ENCODE assay signal across 10 cellular contexts in the genomic region with DNA sequence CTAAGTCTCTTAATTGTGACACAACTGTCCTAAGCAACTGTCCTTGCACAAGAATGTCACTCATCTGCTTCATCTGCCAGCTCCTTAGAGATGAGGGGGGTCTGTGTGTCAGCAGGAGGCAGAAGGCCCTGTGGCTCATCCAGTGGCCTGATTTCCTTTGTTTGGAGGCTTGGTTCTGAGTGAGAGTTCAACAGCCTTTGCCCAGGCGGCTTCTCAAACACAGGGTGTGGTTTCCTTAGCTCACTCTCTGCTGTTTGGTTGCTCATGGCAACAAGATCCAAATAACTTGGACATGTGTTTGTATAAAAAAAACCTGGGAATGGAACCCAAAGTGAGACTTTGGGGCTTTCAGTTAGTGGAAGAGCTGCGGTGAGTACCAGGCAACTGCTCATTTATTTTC. TPM values are rescaled to one million over a fixed set of nuclear protein-coding genes. Genes with fewer than 3 reads are reported as not detected.
DNase-seq lines count a peak whose midpoint lies in the region; ATAC-seq, FAIRE-seq and TF ChIP-seq lines count a peak whose summit lies in the region.
"Had no signal": no experiment of that assay in that cellular context is flagged by ENCODE, and none has a peak within 500 bp of the region (broad histone marks: within the 10 kb centered on the region; RNA-seq: fewer than 3 reads in every experiment).

No MANE protein-coding gene starts in this region.

- H3K9me3 Mint-ChIP-seq in activated CD8-positive, alpha-beta T cell treated with anti-CD3 and anti-CD28 coated beads, Interleukin-2, amount 10 ng/mL, durations not matched to agents 7 days and 5 days (ENCODE audit: insufficient read depth): no peaks in the 10 kb centered on the region
- H3K9me3 Mint-ChIP-seq in activated CD8-positive, alpha-beta T cell treated with anti-CD3 and anti-CD28 coated beads for 36 hours: no peaks in the 10 kb centered on the region
- H3K9me3 Mint-ChIP-seq in type B pancreatic cell: peaks cover 4% of the 10 kb centered on the region

- H3K36me3 Mint-ChIP-seq in activated CD8-positive, alpha-beta T cell treated with anti-CD3 and anti-CD28 coated beads, Interleukin-2, amount 10 ng/mL, durations not matched to agents 7 days and 5 days (ENCODE audit: low read depth): no peaks in the 10 kb centered on the region
- peaks cover 3% of the 10 kb centered on the region for H3K36me3 Mint-ChIP-seq in activated CD8-positive, alpha-beta T cell treated with anti-CD3 and anti-CD28 coated beads for 36 hours (ENCODE audit: low read depth)
- H3K36me3 Mint-ChIP-seq in type B pancreatic cell: no peaks in the 10 kb centered on the region

- H3K4me1 Mint-ChIP-seq in activated CD8-positive, alpha-beta T cell treated with anti-CD3 and anti-CD28 coated beads, Interleukin-2, amount 10 ng/mL, durations not matched to agents 7 days and 5 days (ENCODE audit: low read depth): peaks cover 27% of the 10 kb centered on the region
- peaks cover 23% of the 10 kb centered on the region for H3K4me1 Mint-ChIP-seq in activated CD8-positive, alpha-beta T cell treated with anti-CD3 and anti-CD28 coated beads for 36 hours (ENCODE audit: low read depth)
- peaks cover 10% of the 10 kb centered on the region for H3K4me1 Mint-ChIP-seq in type B pancreatic cell (ENCODE audit: unreplicated experiment)

- TF ChIP-seq CTCF in activated CD8-positive, alpha-beta T cell treated with anti-CD3 and anti-CD28 coated beads for 36 hours (IDR thresholded peaks at IDR 0.05): no peak
- TF ChIP-seq CTCF in brain microvascular endothelial cell (IDR thresholded peaks at IDR 0.05; ENCODE audit: low read depth, low read length, missing control alignments): no peak
- TF ChIP-seq CTCF in keratinocyte (optimal IDR thresholded peaks at IDR 0.05 in 1 of 3, IDR thresholded peaks at IDR 0.05 in 1 of 3, conservative IDR thresholded peaks at IDR 0.05 in 1 of 3; ENCODE audit: extremely low read depth in 1 of 3, insufficient read depth in 2 of 3, low read length in 3 of 3): no peak
- TF ChIP-seq CTCF in tibial artery (IDR thresholded peaks at IDR 0.05): no peak
- TF ChIP-seq CTCF in type B pancreatic cell (conservative IDR thresholded peaks at IDR 0.05): no peak

- H3K4me3 ChIP-seq in brain microvascular endothelial cell (ENCODE audit: low read depth, low read length) (no peak overlapping the region), keratinocyte (ENCODE audit: control insufficient read depth in 2 of 3, extremely low read depth in 1 of 3, insufficient read depth in 2 of 3, low read depth in 1 of 3, low read length in 3 of 3) (no peak overlapping the region), tibial artery (peak overlapping the region; percentile 28 to 29)

- in situ Hi-C loops in brain microvascular endothelial cell (cut with HindIII; ENCODE audit: low pct_ligation_motif_present, low sequenced_read_pairs): no loop called here

- peak overlapping the region; percentile 72 for H3K27ac Mint-ChIP-seq in activated CD8-positive, alpha-beta T cell treated with anti-CD3 and anti-CD28 coated beads, Interleukin-2, amount 10 ng/mL, durations not matched to agents 7 days and 5 days
- no peak overlapping the region for H3K27ac Mint-ChIP-seq in activated CD8-positive, alpha-beta T cell treated with anti-CD3 and anti-CD28 coated beads for 36 hours
- H3K27ac Mint-ChIP-seq in type B pancreatic cell: no peak overlapping the region

- intact Hi-C loops in activated CD8-positive, alpha-beta T cell treated with anti-CD3 and anti-CD28 coated beads for 36 hours (cut with micrococcal nuclease): no loop called here
- intact Hi-C loops in tibial artery (cut with DNase I; ENCODE audit: low total_unique reads): no loop called here

- peak; percentile 71 for ATAC-seq in activated CD8-positive, alpha-beta T cell treated with anti-CD3 and anti-CD28 coated beads, Interleukin-2, amount 10 ng/mL, durations not matched to agents 7 days and 5 days
- ATAC-seq in activated CD8-positive, alpha-beta T cell treated with anti-CD3 and anti-CD28 coated beads for 36 hours: no peak
- ATAC-seq in GM19395 (IDR thresholded peaks at IDR 0.05; ENCODE audit: unreplicated experiment): no peak

- H3K27me3 Mint-ChIP-seq in activated CD8-positive, alpha-beta T cell treated with anti-CD3 and anti-CD28 coated beads, Interleukin-2, amount 10 ng/mL, durations not matched to agents 7 days and 5 days (ENCODE audit: low read depth): no peaks in the 10 kb centered on the region
- H3K27me3 Mint-ChIP-seq in activated CD8-positive, alpha-beta T cell treated with anti-CD3 and anti-CD28 coated beads for 36 hours: no peaks in the 10 kb centered on the region
- H3K27me3 Mint-ChIP-seq in type B pancreatic cell: no peaks in the 10 kb centered on the region

- H3K4me3 Mint-ChIP-seq in activated CD8-positive, alpha-beta T cell treated with anti-CD3 and anti-CD28 coated beads, Interleukin-2, amount 10 ng/mL, durations not matched to agents 7 days and 5 days: no peak overlapping the region
- H3K4me3 Mint-ChIP-seq in activated CD8-positive, alpha-beta T cell treated with anti-CD3 and anti-CD28 coated beads for 36 hours: no peak overlapping the region
- no peak overlapping the region for H3K4me3 Mint-ChIP-seq in type B pancreatic cell

- peak; percentile 39 for FAIRE-seq in keratinocyte (lab: Jason Lieb, UNC)

- CTCF ChIA-PET in activated CD8-positive, alpha-beta T cell treated with anti-CD3 and anti-CD28 coated beads, Interleukin-2, amount 10 ng/mL, durations not matched to agents 7 days and 5 days (lab: Charles Lee): interaction anchor here (1.1 to 8.8 kb wide), 3 partner anchors 37 to 176 kb away, joined by 3 to 46 read pairs (median 4); no protein-coding TSS in a partner anchor
- CTCF ChIA-PET in activated CD8-positive, alpha-beta T cell treated with anti-CD3 and anti-CD28 coated beads for 36 hours (lab: Charles Lee): interaction anchor here (3.0 kb wide), 1 partner anchor 176 kb away, joined by 12 read pairs; no protein-coding TSS in a partner anchor

- H3K79me2 ChIP-seq in keratinocyte (ENCODE audit: control insufficient read depth, insufficient read depth, low read length): peaks cover 3% of the 10 kb centered on the region

- POLR2A ChIA-PET in activated CD8-positive, alpha-beta T cell treated with anti-CD3 and anti-CD28 coated beads, Interleukin-2, amount 10 ng/mL, durations not matched to agents 7 days and 5 days (lab: Charles Lee): no interaction called here
- POLR2A ChIA-PET in activated CD8-positive, alpha-beta T cell treated with anti-CD3 and anti-CD28 coated beads for 36 hours (lab: Charles Lee): no interaction called here

- H3K9me3 ChIP-seq in keratinocyte (ENCODE audit: control insufficient read depth, low read depth, low read length) (no peaks in the 10 kb centered on the region), tibial artery (no peaks in the 10 kb centered on the region)

- H3K27me3 ChIP-seq in brain microvascular endothelial cell (replicated peaks) (no peaks in the 10 kb centered on the region), keratinocyte (ENCODE audit: control insufficient read depth, extremely low read depth, insufficient read depth, low read length) (no peaks in the 10 kb centered on the region), tibial artery (no peaks in the 10 kb centered on the region)

- H3K4me1 ChIP-seq in keratinocyte (ENCODE audit: control insufficient read depth, extremely low read depth, insufficient read depth, low read length): peaks cover 4% of the 10 kb centered on the region
- peaks cover 0 to 94% (median 42%) of the 10 kb centered on the region in 4 donors for H3K4me1 ChIP-seq in tibial artery

- H4K20me1 ChIP-seq in keratinocyte (ENCODE audit: control insufficient read depth, extremely low read depth, insufficient read depth, low read length): no peaks in the 10 kb centered on the region

- no peak overlapping the region for H3K4me2 ChIP-seq in keratinocyte (ENCODE audit: control insufficient read depth, extremely low read depth, insufficient read depth, low read depth, low read length)

- dilution Hi-C loops in keratinocyte (cut with MboI; ENCODE audit: extremely low pct_ligation_motif_present, low sequenced_read_pairs): no loop called here

- H3K9ac ChIP-seq in keratinocyte (ENCODE audit: control insufficient read depth, extremely low read depth, insufficient read depth, low read length): no peak overlapping the region

- H2AFZ ChIP-seq in keratinocyte (ENCODE audit: control insufficient read depth, low read length): no peak overlapping the region

- H3K36me3 ChIP-seq in brain microvascular endothelial cell (replicated peaks) (no peaks in the 10 kb centered on the region), keratinocyte (ENCODE audit: control insufficient read depth in 2 of 2, extremely low read depth in 1 of 2, insufficient read depth in 2 of 2, low read length in 2 of 2) (peaks cover 0 to 3% of the 10 kb centered on the region in 2 experiments), tibial artery (peaks cover 21 to 23% (median 22%) of the 10 kb centered on the region in 3 donors)

- H3K9me1 ChIP-seq in keratinocyte (ENCODE audit: control insufficient read depth, extremely low read depth, insufficient read depth, low read length): no peaks in the 10 kb centered on the region

- DNase-seq in activated CD8-positive, alpha-beta T cell treated with anti-CD3 and anti-CD28 coated beads, Interleukin-2, amount 10 ng/mL, durations not matched to agents 7 days and 5 days: peak; percentile 33
- DNase-seq in activated CD8-positive, alpha-beta T cell treated with anti-CD3 and anti-CD28 coated beads for 36 hours: no peak
- peak; percentile 59 for DNase-seq in brain microvascular endothelial cell
- DNase-seq in keratinocyte (ENCODE audit: low read depth, low spot score): no peak
- DNase-seq in tibial artery: peak in 1 of 2 donors; percentile 67
- no peak for DNase-seq in type B pancreatic cell (ENCODE audit: extremely low spot score, unreplicated experiment)
- DNase-seq in NCI-H2107 (lab: John Stamatoyannopoulos, UW): no peak
- DNase-seq: stimulated activated CD4-positive, alpha-beta T cell treated with anti-CD3 and anti-CD28 coated beads, Interleukin-2, amount 100 ng/mL, for 24 hours had no signal

- H3K27ac ChIP-seq in brain microvascular endothelial cell (no peak overlapping the region), keratinocyte (ENCODE audit: control insufficient read depth, insufficient read depth, low read length) (no peak overlapping the region), tibial artery (peak overlapping the region; percentile 78 to 81)
- H3K27ac ChIP-seq: VCaP had no signal

RNA-seq across cellular contexts. Expression of a gene that starts 46.6 kb away (rescaled TPM):
- 10 to 100 TPM; 12.2 to 13.3 TPM for total RNA-seq in activated CD8-positive, alpha-beta T cell treated with anti-CD3 and anti-CD28 coated beads, Interleukin-2, amount 10 ng/mL, durations not matched to agents 7 days and 5 days
- total RNA-seq in activated CD8-positive, alpha-beta T cell treated with anti-CD3 and anti-CD28 coated beads for 36 hours: 10 to 100 TPM; 13.4 to 14.2 TPM
- polyA plus RNA-seq in keratinocyte: 9.7 to 13.6 TPM (median 12.5 TPM) in 3 replicates
- polyA plus RNA-seq in keratinocyte (2011; ENCODE audit: low read depth): 56.2 TPM
- 8.8 and 12.8 TPM in 2 replicates for polyA plus RNA-seq in keratinocyte (2011; cell fraction: cytosol; rRNA removed)
- polyA plus RNA-seq in keratinocyte (2011; cell fraction: nucleus; rRNA removed): 15.7 and 18.2 TPM in 2 replicates
- 6.7 and 16.9 TPM in 2 replicates for polyA plus RNA-seq in keratinocyte (2012; ENCODE audit: low replicate concordance)
- 7.0 to 14.6 TPM (median 10.3 TPM) in 3 replicates for polyA minus RNA-seq in keratinocyte
- 13.6 TPM for polyA minus RNA-seq in keratinocyte (2011; cell fraction: cytosol; rRNA and poly(A)+ RNA removed)
- 6.8 and 13.3 TPM in 2 replicates for polyA minus RNA-seq in keratinocyte (2011; cell fraction: nucleus; rRNA and poly(A)+ RNA removed)
- total RNA-seq in type B pancreatic cell (ENCODE audit: low replicate concordance): 7.3 and 10.3 TPM in 2 replicates

RNA-seq across cellular contexts. Expression of a gene that starts 57.2 kb away (rescaled TPM):
- total RNA-seq in activated CD8-positive, alpha-beta T cell treated with anti-CD3 and anti-CD28 coated beads, Interleukin-2, amount 10 ng/mL, durations not matched to agents 7 days and 5 days: 10 to 100 TPM; 12.6 to 14.4 TPM
- 10 to 100 TPM; 17.9 to 18.4 TPM for total RNA-seq in activated CD8-positive, alpha-beta T cell treated with anti-CD3 and anti-CD28 coated beads for 36 hours
- polyA plus RNA-seq in keratinocyte: 121 to 226 TPM (median 203 TPM) in 3 replicates
- polyA plus RNA-seq in keratinocyte (2011; ENCODE audit: low read depth): 13.3 TPM
- polyA plus RNA-seq in keratinocyte (2011; cell fraction: cytosol; rRNA removed): 140 and 197 TPM in 2 replicates
- polyA plus RNA-seq in keratinocyte (2011; cell fraction: nucleus; rRNA removed): 112 and 118 TPM in 2 replicates
- polyA plus RNA-seq in keratinocyte (2012; ENCODE audit: low replicate concordance): 26.8 and 132 TPM in 2 replicates
- 163 to 220 TPM (median 184 TPM) in 3 replicates for polyA minus RNA-seq in keratinocyte
- polyA minus RNA-seq in keratinocyte (2011; cell fraction: cytosol; rRNA and poly(A)+ RNA removed): 134 TPM
- polyA minus RNA-seq in keratinocyte (2011; cell fraction: nucleus; rRNA and poly(A)+ RNA removed): 27.9 and 46.4 TPM in 2 replicates
- total RNA-seq in type B pancreatic cell (ENCODE audit: low replicate concordance): 4.4 and 55.3 TPM in 2 replicates

Comparison
In these comparisons a context has a peak if more than half of its experiments do, and no peak if none do; other contexts are left out.
1. DNase-seq: peak in activated CD8-positive, alpha-beta T cell treated with anti-CD3 and anti-CD28 coated beads, Interleukin-2, amount 10 ng/mL, durations not matched to agents 7 days and 5 days (single experiment) and brain microvascular endothelial cell (single experiment); none in activated CD8-positive, alpha-beta T cell treated with anti-CD3 and anti-CD28 coated beads for 36 hours (single experiment), keratinocyte (single experiment), type B pancreatic cell (single experiment) and NCI-H2107 (single experiment).
2. H3K27ac ChIP-seq: peak in tibial artery (2 of 2); none in brain microvascular endothelial cell (single experiment) and keratinocyte (single experiment).
3. H3K4me3 ChIP-seq: peak in tibial artery (2 of 2); none in brain microvascular endothelial cell (single experiment) and keratinocyte (0 of 3).